In the genomic region with DNA sequence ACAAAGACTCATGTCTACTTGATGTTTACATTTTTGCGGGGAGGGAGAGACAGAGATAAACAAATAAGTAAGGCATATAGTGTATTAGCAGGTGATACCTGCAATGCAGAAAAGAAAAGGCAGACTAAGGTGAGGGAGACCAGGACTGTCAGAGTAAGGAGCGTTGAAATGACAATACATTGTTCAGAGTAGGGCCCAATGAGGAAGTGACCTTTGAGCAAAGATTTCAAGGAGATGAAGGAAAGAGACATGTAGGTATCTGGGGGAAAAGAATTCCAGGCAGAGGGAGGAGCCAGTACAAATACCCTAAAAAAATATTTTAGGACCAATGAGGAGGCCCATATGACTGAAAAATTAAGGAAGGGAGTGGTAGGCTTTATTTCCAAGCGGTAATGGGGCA, we compare ENCODE assay signal across 17 cellular contexts.
DNase-seq lines count a peak whose midpoint lies in the region; ATAC-seq and TF ChIP-seq lines count a peak whose summit lies in the region.
"Had no signal": no experiment of that assay in that cellular context is flagged by ENCODE, and none has a peak within 500 bp of the region (broad histone marks: within the 10 kb centered on the region; RNA-seq: fewer than 3 reads in every experiment).

No MANE protein-coding gene starts in this region.

- CTCF ChIA-PET in mammary epithelial cell (lab: Charles Lee; ENCODE audit: low non-redundant PET) (interaction anchor here (0.6 kb wide), 1 partner anchor 659 kb away, joined by 4 read pairs; no protein-coding TSS in a partner anchor), MCF 10A (lab: Yijun Ruan, JAX) (interaction anchor here (0.7 to 7.0 kb wide), 17 partner anchors 8 to 227 kb away, joined by 3 to 92 read pairs (median 9); no protein-coding TSS in a partner anchor), IMR-90 (lab: Yijun Ruan, JAX) (interaction anchor here (1.4 to 3.1 kb wide), 7 partner anchors 14 to 62 kb away, joined by 5 to 24 read pairs (median 8); no protein-coding TSS in a partner anchor)
- CTCF ChIA-PET in activated CD8-positive, alpha-beta T cell treated with anti-CD3 and anti-CD28 coated beads, Interleukin-2, amount 10 ng/mL, durations not matched to agents 7 days and 5 days (lab: Charles Lee): interaction anchor here (0.8 to 2.3 kb wide), 11 partner anchors 8 to 416 kb away, joined by 3 to 36 read pairs (median 7); no protein-coding TSS in a partner anchor

- H3K36me3 ChIP-seq in mammary epithelial cell (ENCODE audit: insufficient read depth, low read length) (no peaks in the 10 kb centered on the region), IMR-90 (ENCODE audit: control insufficient read depth, insufficient read depth, low read length) (no peaks in the 10 kb centered on the region)
- H3K36me3 ChIP-seq: BE2C had no signal

- no peak overlapping the region; the same call in 1 of the 2 replicates for H2BK20ac ChIP-seq in IMR-90 (ENCODE audit: low read depth, low read length)

- H2BK5ac ChIP-seq in IMR-90 (ENCODE audit: low read depth, low read length, poor library complexity, severe bottlenecking): no peak overlapping the region

- H2BK120ac ChIP-seq in IMR-90 (ENCODE audit: low read depth, low read length): no peak overlapping the region

- H3K14ac ChIP-seq in IMR-90 (replicated peaks; ENCODE audit: low read depth, low read length): no peak overlapping the region

- H3K27me3 ChIP-seq in mammary epithelial cell (ENCODE audit: insufficient read depth, low read length): no peaks in the 10 kb centered on the region
- H3K27me3 ChIP-seq in IMR-90 (ENCODE audit: control insufficient read depth, insufficient read depth, low read length): no peaks in the 10 kb centered on the region
- H3K27me3 ChIP-seq: BE2C had no signal

- no peak overlapping the region for H2BK15ac ChIP-seq in IMR-90 (ENCODE audit: low read depth, low read length)

- peaks cover 5% of the 10 kb centered on the region for H3K9me1 ChIP-seq in IMR-90 (ENCODE audit: insufficient read depth, low read length)

- H3K9me3 ChIP-seq in mammary epithelial cell (replicated peaks; ENCODE audit: insufficient read depth, low read length) (no peaks in the 10 kb centered on the region), IMR-90 (ENCODE audit: control insufficient read depth, insufficient read depth, low read length) (no peaks in the 10 kb centered on the region)
- H3K9me3 ChIP-seq: BE2C, Caco-2 had no signal

- TF ChIP-seq CTCF in mammary epithelial cell (conservative IDR thresholded peaks at IDR 0.05 in 1 of 2, IDR thresholded peaks at IDR 0.05 in 1 of 2; ENCODE audit: extremely low read depth in 1 of 2, insufficient read depth in 1 of 2, low read depth in 1 of 2, low read length in 2 of 2) (no peak), MCF 10A (IDR thresholded peaks at IDR 0.05; ENCODE audit: unreplicated experiment) (no peak), IMR-90 (conservative IDR thresholded peaks at IDR 0.05; ENCODE audit: low read depth, low read length) (no peak)

- WGBS in mammary epithelial cell (ENCODE audit: low coverage, missing lambda C conversion rate): 100% methylated on average over 3 of the region's 3 CpGs
- WGBS in IMR-90 (ENCODE audit: extremely low coverage in 2 of 2, insufficient read length in 1 of 2), 2 experiments: 86% methylated on average over 3 of the region's 3 CpGs; no CpG with 5 or more reads in 1 of the 2 experiments

- H4K20me1 ChIP-seq in mammary epithelial cell (ENCODE audit: insufficient read depth, low read length): no peaks in the 10 kb centered on the region
- no peaks in the 10 kb centered on the region for H4K20me1 ChIP-seq in IMR-90 (ENCODE audit: insufficient read depth, low read length)

- H3K4me2 ChIP-seq in mammary epithelial cell (ENCODE audit: insufficient read depth, low read depth, low read length) (no peak overlapping the region), IMR-90 (ENCODE audit: low read depth, low read length) (no peak overlapping the region)

- H3K4me1 ChIP-seq in mammary epithelial cell (ENCODE audit: insufficient read depth, low read length) (peaks cover 21% of the 10 kb centered on the region), IMR-90 (ENCODE audit: control insufficient read depth, insufficient read depth, low read length) (peaks cover 7% of the 10 kb centered on the region)
- H3K4me1 ChIP-seq: BE2C had no signal

- no peak overlapping the region for H3K23ac ChIP-seq in IMR-90 (ENCODE audit: low read depth, low read length)

- H3K4me3 ChIP-seq in mammary epithelial cell (replicated peaks in 1 of 3; ENCODE audit: insufficient read depth in 1 of 3, low read depth in 2 of 3, low read length in 3 of 3) (no peak overlapping the region), IMR-90 (ENCODE audit: insufficient read depth, low read depth, low read length) (no peak overlapping the region)

- H2AK5ac ChIP-seq in IMR-90 (ENCODE audit: low read depth, low read length): no peak overlapping the region

- TF ChIP-seq POLR2A in IMR-90 (IDR thresholded peaks at IDR 0.05; ENCODE audit: low read depth, low read length): no peak

- ATAC-seq in IMR-90 (ENCODE audit: low read depth): no peak
- no peak for ATAC-seq in central memory CD8-positive, alpha-beta T cell (replicated peaks; ENCODE audit: extremely low read depth, poor library complexity, severe bottlenecking)
- ATAC-seq in GM21423 (IDR thresholded peaks at IDR 0.05; ENCODE audit: unreplicated experiment): no peak
- no peak for ATAC-seq in activated CD8-positive, alpha-beta T cell treated with anti-CD3 and anti-CD28 coated beads, Interleukin-2, amount 10 ng/mL, durations not matched to agents 7 days and 5 days

- in situ Hi-C loops in mammary epithelial cell (cut with MboI; ENCODE audit: low sequenced_read_pairs in 2 of 2): loop anchor here in 1 of 2 donors (5.0 kb wide), 1 partner anchor 49 kb away; no protein-coding TSS in a partner anchor
- in situ Hi-C loops in IMR-90 (cut with MboI; ENCODE audit: low sequenced_read_pairs): no loop called here

- H3K18ac ChIP-seq in IMR-90 (ENCODE audit: low read depth, low read length): no peak overlapping the region

- H3K4me3 Mint-ChIP-seq in MCF 10A (ENCODE audit: unreplicated experiment): no peak overlapping the region
- no peak overlapping the region for H3K4me3 Mint-ChIP-seq in central memory CD8-positive, alpha-beta T cell
- H3K4me3 Mint-ChIP-seq in activated CD8-positive, alpha-beta T cell treated with anti-CD3 and anti-CD28 coated beads, Interleukin-2, amount 10 ng/mL, durations not matched to agents 7 days and 5 days: no peak overlapping the region
- H3K4me3 Mint-ChIP-seq: CD4-positive, alpha-beta T cell; HFFc6 had no signal

- H3K27ac Mint-ChIP-seq in MCF 10A (ENCODE audit: low read depth, unreplicated experiment): no peak overlapping the region
- H3K27ac Mint-ChIP-seq in central memory CD8-positive, alpha-beta T cell (ENCODE audit: low read depth): peak overlapping the region; percentile 45
- H3K27ac Mint-ChIP-seq in activated CD8-positive, alpha-beta T cell treated with anti-CD3 and anti-CD28 coated beads, Interleukin-2, amount 10 ng/mL, durations not matched to agents 7 days and 5 days: no peak overlapping the region
- H3K27ac Mint-ChIP-seq: CD4-positive, alpha-beta T cell had no signal

- no peak overlapping the region for H2AK9ac ChIP-seq in IMR-90 (replicated peaks; ENCODE audit: low read depth, low read length, poor library complexity)

- BruUV-seq in mammary epithelial cell (replicated peaks; lab: Mats Ljungman, UMichigan) (no TSS peak), MCF 10A (replicated peaks; lab: Mats Ljungman, UMichigan) (no TSS peak), IMR-90 (replicated peaks; lab: Mats Ljungman, UMichigan) (no TSS peak)

- H3K4me1 Mint-ChIP-seq in MCF 10A (ENCODE audit: insufficient read depth, unreplicated experiment): peaks cover 11% of the 10 kb centered on the region
- peaks cover 5% of the 10 kb centered on the region for H3K4me1 Mint-ChIP-seq in central memory CD8-positive, alpha-beta T cell
- peaks cover 5% of the 10 kb centered on the region for H3K4me1 Mint-ChIP-seq in activated CD8-positive, alpha-beta T cell treated with anti-CD3 and anti-CD28 coated beads, Interleukin-2, amount 10 ng/mL, durations not matched to agents 7 days and 5 days (ENCODE audit: low read depth)

- dilution Hi-C loops in mammary epithelial cell (cut with HindIII; ENCODE audit: low sequenced_read_pairs) (no loop called here), IMR-90 (cut with HindIII; ENCODE audit: low sequenced_read_pairs, unreplicated experiment) (no loop called here)

- no peak overlapping the region for H3K56ac ChIP-seq in IMR-90 (ENCODE audit: extremely low read depth, insufficient read depth, low read length)

- H4K91ac ChIP-seq in IMR-90 (ENCODE audit: insufficient read depth, low read depth, low read length): no peak overlapping the region

- no peak for TF ChIP-seq RAD21 in IMR-90 (IDR thresholded peaks at IDR 0.05; ENCODE audit: low read length)

- H2AFZ ChIP-seq in mammary epithelial cell (ENCODE audit: low read depth, low read length) (peak overlapping the region; percentile 28), IMR-90 (replicated peaks; ENCODE audit: low read length, poor library complexity) (no peak overlapping the region)

- no peaks in the 10 kb centered on the region for H3K79me2 ChIP-seq in mammary epithelial cell (ENCODE audit: insufficient read depth, low read length)

- H3K9ac ChIP-seq in mammary epithelial cell (ENCODE audit: insufficient read depth, low read length) (no peak overlapping the region), IMR-90 (ENCODE audit: low read depth, low read length) (no peak overlapping the region)

- 0 out of 2 replicates have a peak overlapping the region, but pooled peaks have one; percentile 0 for H3K4ac ChIP-seq in IMR-90 (ENCODE audit: low read depth, low read length)

- H3K9me3 Mint-ChIP-seq in MCF 10A (ENCODE audit: unreplicated experiment): no peaks in the 10 kb centered on the region
- no peaks in the 10 kb centered on the region for H3K9me3 Mint-ChIP-seq in central memory CD8-positive, alpha-beta T cell
- H3K9me3 Mint-ChIP-seq in activated CD8-positive, alpha-beta T cell treated with anti-CD3 and anti-CD28 coated beads, Interleukin-2, amount 10 ng/mL, durations not matched to agents 7 days and 5 days (ENCODE audit: insufficient read depth): no peaks in the 10 kb centered on the region
- H3K9me3 Mint-ChIP-seq: CD4-positive, alpha-beta T cell; HFFc6 had no signal

- H3K27ac ChIP-seq in mammary epithelial cell (ENCODE audit: insufficient read depth, low read depth, low read length) (no peak overlapping the region), IMR-90 (ENCODE audit: insufficient read depth, low read length) (no peak overlapping the region)
- H3K27ac ChIP-seq: HL-60 had no signal

- H4K8ac ChIP-seq in IMR-90 (ENCODE audit: low read depth in 2 of 2, low read length in 2 of 2): no peak overlapping the region

- POLR2A ChIA-PET in MCF 10A (lab: Yijun Ruan, JAX) (interaction anchor here (0.8 to 1.5 kb wide), 2 partner anchors 10 to 89 kb away, joined by 4 read pairs; no protein-coding TSS in a partner anchor), IMR-90 (lab: Charles Lee; ENCODE audit: unreplicated experiment) (no interaction called here)
- POLR2A ChIA-PET in activated CD8-positive, alpha-beta T cell treated with anti-CD3 and anti-CD28 coated beads, Interleukin-2, amount 10 ng/mL, durations not matched to agents 7 days and 5 days (lab: Charles Lee): no interaction called here

- intact Hi-C loops in mammary epithelial cell (cut with micrococcal nuclease): loop anchor here (1.0 to 10.0 kb wide), 3 partner anchors 30 to 232 kb away; no protein-coding TSS in a partner anchor
- intact Hi-C loops in MCF 10A (cut with micrococcal nuclease): loop anchor here (1.0 kb wide), 1 partner anchor 51 kb away; no protein-coding TSS in a partner anchor
- intact Hi-C loops in IMR-90 (cut with micrococcal nuclease): loop anchor here (1.0 kb wide), 1 partner anchor 51 kb away; no protein-coding TSS in a partner anchor

- H3K36me3 Mint-ChIP-seq in MCF 10A (ENCODE audit: insufficient read depth, unreplicated experiment): no peaks in the 10 kb centered on the region
- no peaks in the 10 kb centered on the region for H3K36me3 Mint-ChIP-seq in central memory CD8-positive, alpha-beta T cell (ENCODE audit: insufficient read depth)
- peaks cover 3% of the 10 kb centered on the region for H3K36me3 Mint-ChIP-seq in activated CD8-positive, alpha-beta T cell treated with anti-CD3 and anti-CD28 coated beads, Interleukin-2, amount 10 ng/mL, durations not matched to agents 7 days and 5 days (ENCODE audit: low read depth)

- no peaks in the 10 kb centered on the region for H3K79me1 ChIP-seq in IMR-90 (ENCODE audit: low read depth in 1 of 2, low read length in 2 of 2)

- H3K27me3 Mint-ChIP-seq in MCF 10A (ENCODE audit: insufficient read depth, unreplicated experiment): no peaks in the 10 kb centered on the region
- no peaks in the 10 kb centered on the region for H3K27me3 Mint-ChIP-seq in central memory CD8-positive, alpha-beta T cell
- H3K27me3 Mint-ChIP-seq in activated CD8-positive, alpha-beta T cell treated with anti-CD3 and anti-CD28 coated beads, Interleukin-2, amount 10 ng/mL, durations not matched to agents 7 days and 5 days (ENCODE audit: low read depth): no peaks in the 10 kb centered on the region
- H3K27me3 Mint-ChIP-seq: CD4-positive, alpha-beta T cell had no signal

- no peak overlapping the region for H4K5ac ChIP-seq in IMR-90 (ENCODE audit: low read depth, low read length)

- DNase-seq in mammary epithelial cell (no peak), MCF 10A (ENCODE audit: unreplicated experiment) (no peak), IMR-90 (no peak), CD1c-positive myeloid dendritic cell (ENCODE audit: extremely low spot score) (no peak)
- no peak for DNase-seq in central memory CD8-positive, alpha-beta T cell (ENCODE audit: low spot score in 2 of 2)
- DNase-seq in activated CD8-positive, alpha-beta T cell treated with anti-CD3 and anti-CD28 coated beads, Interleukin-2, amount 10 ng/mL, durations not matched to agents 7 days and 5 days: no peak
- DNase-seq: ACHN; BE2C; C1 segment of cervical spinal cord; Caco-2; CD4-positive, alpha-beta T cell; GDM1; GOT3; H7; HFFc6 had no signal
